In the genomic region with DNA sequence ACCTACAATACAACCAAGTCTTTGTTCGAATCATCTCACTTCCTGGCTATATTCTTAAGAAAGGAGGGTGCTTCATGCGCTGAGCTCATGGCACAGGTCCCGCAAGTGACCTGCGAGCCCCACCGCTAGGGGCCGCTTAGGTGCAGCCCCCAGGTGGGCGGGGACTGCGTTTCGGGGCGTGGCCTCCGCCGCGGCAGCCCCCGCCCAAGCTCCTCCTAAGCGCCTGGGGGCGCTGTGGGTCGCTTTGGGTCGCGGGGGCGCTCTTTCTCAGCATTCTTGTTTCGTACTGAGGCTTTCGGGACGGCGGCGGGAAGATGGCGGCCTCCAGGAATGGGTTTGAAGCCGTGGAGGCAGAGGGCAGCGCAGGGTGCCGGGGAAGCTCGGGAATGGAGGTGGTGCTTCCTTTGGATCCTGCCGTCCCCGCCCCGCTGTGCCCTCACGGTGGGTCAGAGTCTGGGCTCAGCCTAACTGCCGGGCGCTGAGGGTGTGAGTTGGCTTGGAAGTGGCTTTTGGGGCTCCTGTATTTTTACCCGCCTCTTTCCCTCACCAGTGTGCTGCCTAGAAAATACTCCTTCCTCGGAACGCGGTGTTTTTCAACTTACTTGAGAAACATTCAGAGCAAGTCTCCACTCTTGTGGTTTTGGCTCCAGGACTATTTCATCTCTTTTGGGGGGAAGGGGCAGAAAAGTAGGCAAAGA, we compare ENCODE assay signal across 1 cellular context.
TF ChIP-seq lines count a peak whose summit lies in the region.

A gene with protein sequence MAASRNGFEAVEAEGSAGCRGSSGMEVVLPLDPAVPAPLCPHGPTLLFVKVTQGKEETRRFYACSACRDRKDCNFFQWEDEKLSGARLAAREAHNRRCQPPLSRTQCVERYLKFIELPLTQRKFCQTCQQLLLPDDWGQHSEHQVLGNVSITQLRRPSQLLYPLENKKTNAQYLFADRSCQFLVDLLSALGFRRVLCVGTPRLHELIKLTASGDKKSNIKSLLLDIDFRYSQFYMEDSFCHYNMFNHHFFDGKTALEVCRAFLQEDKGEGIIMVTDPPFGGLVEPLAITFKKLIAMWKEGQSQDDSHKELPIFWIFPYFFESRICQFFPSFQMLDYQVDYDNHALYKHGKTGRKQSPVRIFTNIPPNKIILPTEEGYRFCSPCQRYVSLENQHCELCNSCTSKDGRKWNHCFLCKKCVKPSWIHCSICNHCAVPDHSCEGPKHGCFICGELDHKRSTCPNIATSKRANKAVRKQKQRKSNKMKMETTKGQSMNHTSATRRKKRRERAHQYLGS (plus strand): TSS at position 279 of the 698 bp plus-strand sequence. CDS start 36 bp downstream, at position 315.

TF ChIP-seq in HepG2, 621 proteins besides CTCF, POLR2A, EP300 and RAD21 (continued from another document and continues in another):
- TF ChIP-seq, protein P1, sequence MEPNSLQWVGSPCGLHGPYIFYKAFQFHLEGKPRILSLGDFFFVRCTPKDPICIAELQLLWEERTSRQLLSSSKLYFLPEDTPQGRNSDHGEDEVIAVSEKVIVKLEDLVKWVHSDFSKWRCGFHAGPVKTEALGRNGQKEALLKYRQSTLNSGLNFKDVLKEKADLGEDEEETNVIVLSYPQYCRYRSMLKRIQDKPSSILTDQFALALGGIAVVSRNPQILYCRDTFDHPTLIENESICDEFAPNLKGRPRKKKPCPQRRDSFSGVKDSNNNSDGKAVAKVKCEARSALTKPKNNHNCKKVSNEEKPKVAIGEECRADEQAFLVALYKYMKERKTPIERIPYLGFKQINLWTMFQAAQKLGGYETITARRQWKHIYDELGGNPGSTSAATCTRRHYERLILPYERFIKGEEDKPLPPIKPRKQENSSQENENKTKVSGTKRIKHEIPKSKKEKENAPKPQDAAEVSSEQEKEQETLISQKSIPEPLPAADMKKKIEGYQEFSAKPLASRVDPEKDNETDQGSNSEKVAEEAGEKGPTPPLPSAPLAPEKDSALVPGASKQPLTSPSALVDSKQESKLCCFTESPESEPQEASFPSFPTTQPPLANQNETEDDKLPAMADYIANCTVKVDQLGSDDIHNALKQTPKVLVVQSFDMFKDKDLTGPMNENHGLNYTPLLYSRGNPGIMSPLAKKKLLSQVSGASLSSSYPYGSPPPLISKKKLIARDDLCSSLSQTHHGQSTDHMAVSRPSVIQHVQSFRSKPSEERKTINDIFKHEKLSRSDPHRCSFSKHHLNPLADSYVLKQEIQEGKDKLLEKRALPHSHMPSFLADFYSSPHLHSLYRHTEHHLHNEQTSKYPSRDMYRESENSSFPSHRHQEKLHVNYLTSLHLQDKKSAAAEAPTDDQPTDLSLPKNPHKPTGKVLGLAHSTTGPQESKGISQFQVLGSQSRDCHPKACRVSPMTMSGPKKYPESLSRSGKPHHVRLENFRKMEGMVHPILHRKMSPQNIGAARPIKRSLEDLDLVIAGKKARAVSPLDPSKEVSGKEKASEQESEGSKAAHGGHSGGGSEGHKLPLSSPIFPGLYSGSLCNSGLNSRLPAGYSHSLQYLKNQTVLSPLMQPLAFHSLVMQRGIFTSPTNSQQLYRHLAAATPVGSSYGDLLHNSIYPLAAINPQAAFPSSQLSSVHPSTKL (CRISPR knock-in tag; IDR thresholded peaks at IDR 0.05) = peak; percentile 84; the same call in 1 of the 2 replicates
- no peak for TF ChIP-seq SMARCE1 (IDR thresholded peaks at IDR 0.05; ENCODE audit: borderline replicate concordance)
- TF ChIP-seq ZNF567 (CRISPR knock-in tag; IDR thresholded peaks at IDR 0.05; ENCODE audit: borderline replicate concordance) = peak; percentile 56; the same call in 1 of the 2 replicates
- TF ChIP-seq ESRRA (CRISPR knock-in tag; IDR thresholded peaks at IDR 0.05; ENCODE audit: low read depth) = no peak
- no peak for TF ChIP-seq SOX6 (IDR thresholded peaks at IDR 0.05)
- TF ChIP-seq SOX6 (CRISPR knock-in tag; IDR thresholded peaks at IDR 0.05) = peak; percentile 87
- TF ChIP-seq MTF1 (CRISPR knock-in tag; IDR thresholded peaks at IDR 0.05) = 0 out of 2 replicates have a peak, but pooled peaks have one; percentile 31
- TF ChIP-seq, protein P2, sequence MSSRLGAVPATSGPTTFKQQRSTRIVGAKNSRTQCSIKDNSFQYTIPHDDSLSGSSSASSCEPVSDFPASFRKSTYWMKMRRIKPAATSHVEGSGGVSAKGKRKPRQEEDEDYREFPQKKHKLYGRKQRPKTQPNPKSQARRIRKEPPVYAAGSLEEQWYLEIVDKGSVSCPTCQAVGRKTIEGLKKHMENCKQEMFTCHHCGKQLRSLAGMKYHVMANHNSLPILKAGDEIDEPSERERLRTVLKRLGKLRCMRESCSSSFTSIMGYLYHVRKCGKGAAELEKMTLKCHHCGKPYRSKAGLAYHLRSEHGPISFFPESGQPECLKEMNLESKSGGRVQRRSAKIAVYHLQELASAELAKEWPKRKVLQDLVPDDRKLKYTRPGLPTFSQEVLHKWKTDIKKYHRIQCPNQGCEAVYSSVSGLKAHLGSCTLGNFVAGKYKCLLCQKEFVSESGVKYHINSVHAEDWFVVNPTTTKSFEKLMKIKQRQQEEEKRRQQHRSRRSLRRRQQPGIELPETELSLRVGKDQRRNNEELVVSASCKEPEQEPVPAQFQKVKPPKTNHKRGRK (CRISPR knock-in tag; IDR thresholded peaks at IDR 0.05) = no peak
- no peak for TF ChIP-seq TBX3 (IDR thresholded peaks at IDR 0.05; ENCODE audit: borderline replicate concordance)
- TF ChIP-seq ZFX (CRISPR knock-in tag; IDR thresholded peaks at IDR 0.05; ENCODE audit: low read depth) = 0 out of 2 replicates have a peak, but pooled peaks have one; percentile 34
- TF ChIP-seq ZSCAN21 (CRISPR knock-in tag; IDR thresholded peaks at IDR 0.05; ENCODE audit: borderline replicate concordance) = 0 out of 2 replicates have a peak, but pooled peaks have one; percentile 31
- no peak; the same call in 1 of the 2 replicates for TF ChIP-seq NCOR1 (IDR thresholded peaks at IDR 0.05; ENCODE audit: borderline replicate concordance, low read length)
- 0 out of 2 replicates have a peak, but pooled peaks have one; percentile 47 for TF ChIP-seq RFXANK (CRISPR knock-in tag; IDR thresholded peaks at IDR 0.05)
- TF ChIP-seq ZFP41 (CRISPR knock-in tag; IDR thresholded peaks at IDR 0.05; ENCODE audit: borderline replicate concordance) = no peak
- peak; percentile 66; the same call in 1 of the 2 replicates for TF ChIP-seq ZBTB38 (CRISPR knock-in tag; IDR thresholded peaks at IDR 0.05)
- TF ChIP-seq HNRNPUL1 (IDR thresholded peaks at IDR 0.05; ENCODE audit: low read depth, low read length) = no peak
- TF ChIP-seq, protein P3, sequence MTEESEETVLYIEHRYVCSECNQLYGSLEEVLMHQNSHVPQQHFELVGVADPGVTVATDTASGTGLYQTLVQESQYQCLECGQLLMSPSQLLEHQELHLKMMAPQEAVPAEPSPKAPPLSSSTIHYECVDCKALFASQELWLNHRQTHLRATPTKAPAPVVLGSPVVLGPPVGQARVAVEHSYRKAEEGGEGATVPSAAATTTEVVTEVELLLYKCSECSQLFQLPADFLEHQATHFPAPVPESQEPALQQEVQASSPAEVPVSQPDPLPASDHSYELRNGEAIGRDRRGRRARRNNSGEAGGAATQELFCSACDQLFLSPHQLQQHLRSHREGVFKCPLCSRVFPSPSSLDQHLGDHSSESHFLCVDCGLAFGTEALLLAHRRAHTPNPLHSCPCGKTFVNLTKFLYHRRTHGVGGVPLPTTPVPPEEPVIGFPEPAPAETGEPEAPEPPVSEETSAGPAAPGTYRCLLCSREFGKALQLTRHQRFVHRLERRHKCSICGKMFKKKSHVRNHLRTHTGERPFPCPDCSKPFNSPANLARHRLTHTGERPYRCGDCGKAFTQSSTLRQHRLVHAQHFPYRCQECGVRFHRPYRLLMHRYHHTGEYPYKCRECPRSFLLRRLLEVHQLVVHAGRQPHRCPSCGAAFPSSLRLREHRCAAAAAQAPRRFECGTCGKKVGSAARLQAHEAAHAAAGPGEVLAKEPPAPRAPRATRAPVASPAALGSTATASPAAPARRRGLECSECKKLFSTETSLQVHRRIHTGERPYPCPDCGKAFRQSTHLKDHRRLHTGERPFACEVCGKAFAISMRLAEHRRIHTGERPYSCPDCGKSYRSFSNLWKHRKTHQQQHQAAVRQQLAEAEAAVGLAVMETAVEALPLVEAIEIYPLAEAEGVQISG (CRISPR knock-in tag; IDR thresholded peaks at IDR 0.05) = peak; percentile 100
- peak; percentile 78; the same call in 1 of the 2 replicates for TF ChIP-seq TP53 (CRISPR knock-in tag; conservative IDR thresholded peaks at IDR 0.05)
- peak; percentile 63; the same call in 1 of the 2 replicates for TF ChIP-seq ETV5 (CRISPR knock-in tag; IDR thresholded peaks at IDR 0.05; ENCODE audit: borderline replicate concordance)
- TF ChIP-seq, protein P4, sequence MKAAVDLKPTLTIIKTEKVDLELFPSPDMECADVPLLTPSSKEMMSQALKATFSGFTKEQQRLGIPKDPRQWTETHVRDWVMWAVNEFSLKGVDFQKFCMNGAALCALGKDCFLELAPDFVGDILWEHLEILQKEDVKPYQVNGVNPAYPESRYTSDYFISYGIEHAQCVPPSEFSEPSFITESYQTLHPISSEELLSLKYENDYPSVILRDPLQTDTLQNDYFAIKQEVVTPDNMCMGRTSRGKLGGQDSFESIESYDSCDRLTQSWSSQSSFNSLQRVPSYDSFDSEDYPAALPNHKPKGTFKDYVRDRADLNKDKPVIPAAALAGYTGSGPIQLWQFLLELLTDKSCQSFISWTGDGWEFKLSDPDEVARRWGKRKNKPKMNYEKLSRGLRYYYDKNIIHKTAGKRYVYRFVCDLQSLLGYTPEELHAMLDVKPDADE (CRISPR knock-in tag; IDR thresholded peaks at IDR 0.05) = no peak
- peak; percentile 73; the same call in 1 of the 2 replicates for TF ChIP-seq ZC3H13 (CRISPR knock-in tag; IDR thresholded peaks at IDR 0.05)
- peak; percentile 61 for TF ChIP-seq NR2C2 (CRISPR knock-in tag; IDR thresholded peaks at IDR 0.05; ENCODE audit: borderline replicate concordance)
- 0 out of 2 replicates have a peak, but pooled peaks have one; percentile 26 for TF ChIP-seq CEBPG (CRISPR knock-in tag; IDR thresholded peaks at IDR 0.05)
- TF ChIP-seq PHF20 (CRISPR knock-in tag; IDR thresholded peaks at IDR 0.05) = peak; percentile 97
- TF ChIP-seq, protein P5, sequence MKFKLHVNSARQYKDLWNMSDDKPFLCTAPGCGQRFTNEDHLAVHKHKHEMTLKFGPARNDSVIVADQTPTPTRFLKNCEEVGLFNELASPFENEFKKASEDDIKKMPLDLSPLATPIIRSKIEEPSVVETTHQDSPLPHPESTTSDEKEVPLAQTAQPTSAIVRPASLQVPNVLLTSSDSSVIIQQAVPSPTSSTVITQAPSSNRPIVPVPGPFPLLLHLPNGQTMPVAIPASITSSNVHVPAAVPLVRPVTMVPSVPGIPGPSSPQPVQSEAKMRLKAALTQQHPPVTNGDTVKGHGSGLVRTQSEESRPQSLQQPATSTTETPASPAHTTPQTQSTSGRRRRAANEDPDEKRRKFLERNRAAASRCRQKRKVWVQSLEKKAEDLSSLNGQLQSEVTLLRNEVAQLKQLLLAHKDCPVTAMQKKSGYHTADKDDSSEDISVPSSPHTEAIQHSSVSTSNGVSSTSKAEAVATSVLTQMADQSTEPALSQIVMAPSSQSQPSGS (CRISPR knock-in tag; IDR thresholded peaks at IDR 0.05) = peak; percentile 94
- TF ChIP-seq NFE2 (CRISPR knock-in tag; IDR thresholded peaks at IDR 0.05) = no peak
- TF ChIP-seq ZNF264 (CRISPR knock-in tag; IDR thresholded peaks at IDR 0.05) = peak; percentile 63
- TF ChIP-seq, protein P6, sequence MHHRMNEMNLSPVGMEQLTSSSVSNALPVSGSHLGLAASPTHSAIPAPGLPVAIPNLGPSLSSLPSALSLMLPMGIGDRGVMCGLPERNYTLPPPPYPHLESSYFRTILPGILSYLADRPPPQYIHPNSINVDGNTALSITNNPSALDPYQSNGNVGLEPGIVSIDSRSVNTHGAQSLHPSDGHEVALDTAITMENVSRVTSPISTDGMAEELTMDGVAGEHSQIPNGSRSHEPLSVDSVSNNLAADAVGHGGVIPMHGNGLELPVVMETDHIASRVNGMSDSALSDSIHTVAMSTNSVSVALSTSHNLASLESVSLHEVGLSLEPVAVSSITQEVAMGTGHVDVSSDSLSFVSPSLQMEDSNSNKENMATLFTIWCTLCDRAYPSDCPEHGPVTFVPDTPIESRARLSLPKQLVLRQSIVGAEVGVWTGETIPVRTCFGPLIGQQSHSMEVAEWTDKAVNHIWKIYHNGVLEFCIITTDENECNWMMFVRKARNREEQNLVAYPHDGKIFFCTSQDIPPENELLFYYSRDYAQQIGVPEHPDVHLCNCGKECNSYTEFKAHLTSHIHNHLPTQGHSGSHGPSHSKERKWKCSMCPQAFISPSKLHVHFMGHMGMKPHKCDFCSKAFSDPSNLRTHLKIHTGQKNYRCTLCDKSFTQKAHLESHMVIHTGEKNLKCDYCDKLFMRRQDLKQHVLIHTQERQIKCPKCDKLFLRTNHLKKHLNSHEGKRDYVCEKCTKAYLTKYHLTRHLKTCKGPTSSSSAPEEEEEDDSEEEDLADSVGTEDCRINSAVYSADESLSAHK (CRISPR knock-in tag; IDR thresholded peaks at IDR 0.05; ENCODE audit: borderline replicate concordance) = no peak
- 0 out of 2 replicates have a peak, but pooled peaks have one; percentile 38 for TF ChIP-seq ZNF451 (CRISPR knock-in tag; IDR thresholded peaks at IDR 0.05)
- TF ChIP-seq, protein P7, sequence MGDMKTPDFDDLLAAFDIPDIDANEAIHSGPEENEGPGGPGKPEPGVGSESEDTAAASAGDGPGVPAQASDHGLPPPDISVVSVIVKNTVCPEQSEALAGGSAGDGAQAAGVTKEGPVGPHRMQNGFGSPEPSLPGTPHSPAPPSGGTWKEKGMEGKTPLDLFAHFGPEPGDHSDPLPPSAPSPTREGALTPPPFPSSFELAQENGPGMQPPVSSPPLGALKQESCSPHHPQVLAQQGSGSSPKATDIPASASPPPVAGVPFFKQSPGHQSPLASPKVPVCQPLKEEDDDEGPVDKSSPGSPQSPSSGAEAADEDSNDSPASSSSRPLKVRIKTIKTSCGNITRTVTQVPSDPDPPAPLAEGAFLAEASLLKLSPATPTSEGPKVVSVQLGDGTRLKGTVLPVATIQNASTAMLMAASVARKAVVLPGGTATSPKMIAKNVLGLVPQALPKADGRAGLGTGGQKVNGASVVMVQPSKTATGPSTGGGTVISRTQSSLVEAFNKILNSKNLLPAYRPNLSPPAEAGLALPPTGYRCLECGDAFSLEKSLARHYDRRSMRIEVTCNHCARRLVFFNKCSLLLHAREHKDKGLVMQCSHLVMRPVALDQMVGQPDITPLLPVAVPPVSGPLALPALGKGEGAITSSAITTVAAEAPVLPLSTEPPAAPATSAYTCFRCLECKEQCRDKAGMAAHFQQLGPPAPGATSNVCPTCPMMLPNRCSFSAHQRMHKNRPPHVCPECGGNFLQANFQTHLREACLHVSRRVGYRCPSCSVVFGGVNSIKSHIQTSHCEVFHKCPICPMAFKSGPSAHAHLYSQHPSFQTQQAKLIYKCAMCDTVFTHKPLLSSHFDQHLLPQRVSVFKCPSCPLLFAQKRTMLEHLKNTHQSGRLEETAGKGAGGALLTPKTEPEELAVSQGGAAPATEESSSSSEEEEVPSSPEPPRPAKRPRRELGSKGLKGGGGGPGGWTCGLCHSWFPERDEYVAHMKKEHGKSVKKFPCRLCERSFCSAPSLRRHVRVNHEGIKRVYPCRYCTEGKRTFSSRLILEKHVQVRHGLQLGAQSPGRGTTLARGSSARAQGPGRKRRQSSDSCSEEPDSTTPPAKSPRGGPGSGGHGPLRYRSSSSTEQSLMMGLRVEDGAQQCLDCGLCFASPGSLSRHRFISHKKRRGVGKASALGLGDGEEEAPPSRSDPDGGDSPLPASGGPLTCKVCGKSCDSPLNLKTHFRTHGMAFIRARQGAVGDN (CRISPR knock-in tag; IDR thresholded peaks at IDR 0.05) = peak; percentile 87
- TF ChIP-seq, protein P8, sequence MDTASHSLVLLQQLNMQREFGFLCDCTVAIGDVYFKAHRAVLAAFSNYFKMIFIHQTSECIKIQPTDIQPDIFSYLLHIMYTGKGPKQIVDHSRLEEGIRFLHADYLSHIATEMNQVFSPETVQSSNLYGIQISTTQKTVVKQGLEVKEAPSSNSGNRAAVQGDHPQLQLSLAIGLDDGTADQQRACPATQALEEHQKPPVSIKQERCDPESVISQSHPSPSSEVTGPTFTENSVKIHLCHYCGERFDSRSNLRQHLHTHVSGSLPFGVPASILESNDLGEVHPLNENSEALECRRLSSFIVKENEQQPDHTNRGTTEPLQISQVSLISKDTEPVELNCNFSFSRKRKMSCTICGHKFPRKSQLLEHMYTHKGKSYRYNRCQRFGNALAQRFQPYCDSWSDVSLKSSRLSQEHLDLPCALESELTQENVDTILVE (CRISPR knock-in tag; IDR thresholded peaks at IDR 0.05) = peak; percentile 99
- no peak for TF ChIP-seq HNRNPH1 (optimal IDR thresholded peaks at IDR 0.05; ENCODE audit: low read depth, low read length)
